ENCODE assay signal across 22 cellular contexts in genomic region chr10:75355706-75356105, GRCh38. TPM values are rescaled to one million over a fixed set of nuclear protein-coding genes. Genes with fewer than 3 reads are reported as not detected.
A peak's percentile ranks its signal among the peaks of the same experiment; 100 is the strongest.
DNase-seq lines count a peak whose midpoint lies in the region; FAIRE-seq and TF ChIP-seq lines count a peak whose summit lies in the region.
"Had no signal": no experiment of that assay in that cellular context is flagged by ENCODE, and none has a peak within 500 bp of the region (broad histone marks: within the 10 kb centered on the region; RNA-seq: fewer than 3 reads in every experiment).

No MANE protein-coding gene starts in this region.

- H3K27ac Mint-ChIP-seq in MCF 10A (ENCODE audit: low read depth, unreplicated experiment) = no peak overlapping the region
- H3K27ac Mint-ChIP-seq: B cell had no signal

- H3K27ac ChIP-seq in breast epithelium = no peak overlapping the region
- no peak overlapping the region for H3K27ac ChIP-seq in coronary artery
- H3K27ac ChIP-seq in keratinocyte (ENCODE audit: control insufficient read depth, insufficient read depth, low read length) = no peak overlapping the region
- H3K27ac ChIP-seq: 22Rv1, SJCRH30 had no signal

- intact Hi-C loops in MCF 10A (cut with micrococcal nuclease) (no loop called here), breast epithelium (cut with DNase I; ENCODE audit: low total_unique reads) (no loop called here)

- H4K20me1 ChIP-seq in keratinocyte (ENCODE audit: control insufficient read depth, extremely low read depth, insufficient read depth, low read length) = no peaks in the 10 kb centered on the region

- no peaks in the 10 kb centered on the region for H3K79me2 ChIP-seq in keratinocyte (ENCODE audit: control insufficient read depth, insufficient read depth, low read length)

- H3K4me1 ChIP-seq in breast epithelium (no peaks in the 10 kb centered on the region), keratinocyte (ENCODE audit: control insufficient read depth, extremely low read depth, insufficient read depth, low read length) (peaks cover 23% of the 10 kb centered on the region)
- H3K4me1 ChIP-seq: HAP-1 had no signal

- H3K4me3 ChIP-seq in breast epithelium (no peak overlapping the region), coronary artery (no peak overlapping the region), keratinocyte (ENCODE audit: control insufficient read depth in 2 of 3, extremely low read depth in 1 of 3, insufficient read depth in 2 of 3, low read depth in 1 of 3, low read length in 3 of 3) (no peak overlapping the region)
- H3K4me3 ChIP-seq: HAP-1, SJCRH30 had no signal

- H3K36me3 ChIP-seq in breast epithelium (no peaks in the 10 kb centered on the region), keratinocyte (ENCODE audit: control insufficient read depth in 2 of 2, extremely low read depth in 1 of 2, insufficient read depth in 2 of 2, low read length in 2 of 2) (no peaks in the 10 kb centered on the region)
- H3K36me3 ChIP-seq: HAP-1, SJCRH30 had no signal

- H3K9me3 ChIP-seq in breast epithelium (peaks cover 6 to 9% of the 10 kb centered on the region in 2 donors), keratinocyte (ENCODE audit: control insufficient read depth, low read depth, low read length) (peaks cover 2% of the 10 kb centered on the region)
- H3K9me3 ChIP-seq: HAP-1, SJCRH30 had no signal

- POLR2A ChIA-PET in MCF 10A (lab: Yijun Ruan, JAX) = interaction anchor here (4.4 kb wide), 1 partner anchor 14 kb away, joined by 14 read pairs; no protein-coding TSS in a partner anchor

- H3K9ac ChIP-seq in keratinocyte (ENCODE audit: control insufficient read depth, extremely low read depth, insufficient read depth, low read length) = no peak overlapping the region

- no peaks in the 10 kb centered on the region for H3K36me3 Mint-ChIP-seq in MCF 10A (ENCODE audit: insufficient read depth, unreplicated experiment)

- DNase-seq in MCF 10A (ENCODE audit: unreplicated experiment) = peak; percentile 5
- DNase-seq in breast epithelium (ENCODE audit: low spot score in 2 of 2) = no peak
- peak; percentile 28 for DNase-seq in coronary artery (ENCODE audit: low spot score)
- peak; percentile 30 for DNase-seq in keratinocyte (ENCODE audit: low read depth, low spot score)
- no peak for DNase-seq in SHP77 treated with DMSO at 0.1 percent for 48 hours (lab: John Stamatoyannopoulos, UW)
- DNase-seq in activated CD4-positive, alpha-beta T cell treated with anti-CD3 and anti-CD28 coated beads, Interleukin-2, amount 50 U/mL, for 48 hours = no peak
- no peak for DNase-seq in NCI-H146 treated with DMSO at 0.1 percent for 48 hours (lab: John Stamatoyannopoulos, UW; ENCODE audit: unreplicated experiment)
- DNase-seq in AG20443 (ENCODE audit: low spot score) = no peak
- DNase-seq: COR-L47, DMS 273 treated with DMSO at 0.1 percent for 48 hours, DND-41, GF-D8, NCI-H1105 treated with DMSO at 0.1 percent for 48 hours, NCI-H1694 treated with DMSO at 0.1 percent for 48 hours, NCI-H2107, NCI-H226, NCI-H524, PC-3, SJCRH30 had no signal

- no peak overlapping the region for H3K4me3 Mint-ChIP-seq in MCF 10A (ENCODE audit: unreplicated experiment)
- H3K4me3 Mint-ChIP-seq: B cell had no signal

- no peak overlapping the region for H2AFZ ChIP-seq in keratinocyte (ENCODE audit: control insufficient read depth, low read length)

- no peak for TF ChIP-seq POLR2A in breast epithelium (IDR thresholded peaks at IDR 0.05)

- TF ChIP-seq CTCF in MCF 10A (IDR thresholded peaks at IDR 0.05; ENCODE audit: unreplicated experiment) (no peak), breast epithelium (IDR thresholded peaks at IDR 0.05) (no peak), coronary artery (IDR thresholded peaks at IDR 0.05) (no peak), keratinocyte (optimal IDR thresholded peaks at IDR 0.05 in 1 of 3, IDR thresholded peaks at IDR 0.05 in 1 of 3, conservative IDR thresholded peaks at IDR 0.05 in 1 of 3; ENCODE audit: extremely low read depth in 1 of 3, insufficient read depth in 2 of 3, low read length in 3 of 3) (no peak)

- CTCF ChIA-PET in MCF 10A (lab: Yijun Ruan, JAX) = interaction anchor here (0.5 to 2.4 kb wide), 6 partner anchors 9 to 158 kb away, joined by 3 to 12 read pairs (median 4); no protein-coding TSS in a partner anchor

- H3K9me1 ChIP-seq in keratinocyte (ENCODE audit: control insufficient read depth, extremely low read depth, insufficient read depth, low read length) = no peaks in the 10 kb centered on the region

- BruUV-seq in MCF 10A (replicated peaks; lab: Mats Ljungman, UMichigan) = no TSS peak

- H3K27me3 ChIP-seq in breast epithelium (no peaks in the 10 kb centered on the region), keratinocyte (ENCODE audit: control insufficient read depth, extremely low read depth, insufficient read depth, low read length) (no peaks in the 10 kb centered on the region)
- H3K27me3 ChIP-seq: SJCRH30 had no signal

- H3K4me1 Mint-ChIP-seq in MCF 10A (ENCODE audit: insufficient read depth, unreplicated experiment) = peaks cover 24% of the 10 kb centered on the region
- H3K4me1 Mint-ChIP-seq: B cell had no signal

- peak; percentile 20 for FAIRE-seq in keratinocyte (lab: Jason Lieb, UNC)

- dilution Hi-C loops in keratinocyte (cut with MboI; ENCODE audit: extremely low pct_ligation_motif_present, low sequenced_read_pairs) = no loop called here

- no peak overlapping the region for H3K4me2 ChIP-seq in keratinocyte (ENCODE audit: control insufficient read depth, extremely low read depth, insufficient read depth, low read depth, low read length)

- H3K27me3 Mint-ChIP-seq in MCF 10A (ENCODE audit: insufficient read depth, unreplicated experiment) = no peaks in the 10 kb centered on the region

- no peaks in the 10 kb centered on the region for H3K9me3 Mint-ChIP-seq in MCF 10A (ENCODE audit: unreplicated experiment)

RNA-seq across cellular contexts. Expression of gene ZNF503, which starts 45.9 kb away (rescaled TPM):
- total RNA-seq in MCF 10A (2022) (7.3 and 8.1 TPM in 2 replicates), breast epithelium (10 to 100 TPM in 1 of 3 donors, 1 to 10 TPM in 2; 3.6 to 10.9 (median 7.6) TPM)
- 1.5 to 3.1 TPM (median 2.8 TPM) in 3 replicates for polyA plus RNA-seq in keratinocyte
- polyA plus RNA-seq in keratinocyte (2011; ENCODE audit: low read depth) = 5.3 TPM
- polyA plus RNA-seq in keratinocyte (2011; cell fraction: cytosol; rRNA removed) = 1.6 and 3.4 TPM in 2 replicates
- 7.3 and 10.0 TPM in 2 replicates for polyA plus RNA-seq in keratinocyte (2011; cell fraction: nucleus; rRNA removed)
- polyA plus RNA-seq in keratinocyte (2012; ENCODE audit: low replicate concordance) = 8.2 and 11.6 TPM in 2 replicates
- polyA minus RNA-seq in keratinocyte = 0.32 to 1.7 TPM (median 1.3 TPM) in 3 replicates
- polyA minus RNA-seq in keratinocyte (2011; cell fraction: cytosol; rRNA and poly(A)+ RNA removed) = 18.0 TPM
- 13.2 and 16.4 TPM in 2 replicates for polyA minus RNA-seq in keratinocyte (2011; cell fraction: nucleus; rRNA and poly(A)+ RNA removed)
- total RNA-seq: B cell had no signal

Comparison
In these comparisons a context has a peak if more than half of its experiments do, and no peak if none do; other contexts are left out.
1. DNase-seq: peak in MCF 10A (single experiment), coronary artery (single experiment) and keratinocyte (single experiment); none in breast epithelium (0 of 2), SHP77 treated with DMSO at 0.1 percent for 48 hours (single experiment), activated CD4-positive, alpha-beta T cell treated with anti-CD3 and anti-CD28 coated beads, Interleukin-2, amount 50 U/mL, for 48 hours (0 of 2), NCI-H146 treated with DMSO at 0.1 percent for 48 hours (single experiment) and AG20443 (single experiment).